Comparison of ENCODE assay signal across 10 cellular contexts in the genomic region with DNA sequence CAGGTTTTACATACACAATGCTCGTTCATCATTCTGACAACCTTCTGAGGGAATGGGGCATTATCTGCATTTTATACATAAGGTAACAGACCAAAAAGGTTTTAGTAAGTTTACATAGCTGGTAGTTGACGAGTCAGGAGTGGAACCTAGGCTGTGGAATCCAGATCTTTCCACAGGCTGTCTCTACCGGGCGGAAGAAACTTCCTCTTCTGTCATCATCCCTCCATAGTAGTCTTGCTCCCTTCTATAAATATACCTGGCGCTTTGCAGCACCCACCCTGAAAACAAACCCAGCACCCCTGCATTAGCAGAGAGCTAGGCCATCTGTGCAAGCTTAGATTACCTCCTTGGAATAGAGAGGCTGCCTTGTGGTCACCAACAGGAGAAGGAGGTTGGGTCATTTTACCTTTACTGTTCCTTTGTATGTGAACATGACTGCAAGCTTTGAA. TPM values are rescaled to one million over a fixed set of nuclear protein-coding genes. Genes with fewer than 3 reads are reported as not detected.
DNase-seq lines count a peak whose midpoint lies in the region; ATAC-seq, FAIRE-seq and TF ChIP-seq lines count a peak whose summit lies in the region.
"Had no signal": no experiment of that assay in that cellular context is flagged by ENCODE, and none has a peak within 500 bp of the region (broad histone marks: within the 10 kb centered on the region; RNA-seq: fewer than 3 reads in every experiment).

No MANE protein-coding gene starts in this region.

- H3K4me3 ChIP-seq in A549 (peak overlapping the region; percentile 87), adipocyte (ENCODE audit: low read length) (peak overlapping the region; percentile 87), lung (peak overlapping the region; percentile 33), lower leg skin (ENCODE audit: low read depth, poor library complexity, severe bottlenecking) (no peak overlapping the region)

- no peak overlapping the region for H3K27ac ChIP-seq in A549
- H3K27ac ChIP-seq in lung (ENCODE audit: low read depth in 1 of 2, low read length in 1 of 2): peak overlapping the region in 1 of 2 donors; percentile 83

- peak overlapping the region; percentile 91 for H3K4me2 ChIP-seq in A549

- H3K4me1 ChIP-seq in A549 (peaks cover 17% of the 10 kb centered on the region), adipocyte (ENCODE audit: control insufficient read depth, insufficient read depth, low read length) (no peaks in the 10 kb centered on the region), lung (ENCODE audit: control insufficient read depth in 2 of 2, insufficient read depth in 2 of 2, low read length in 2 of 2) (no peaks in the 10 kb centered on the region)

- H3K27me3 ChIP-seq in adipocyte (replicated peaks; ENCODE audit: control insufficient read depth, insufficient read depth, low read length): no peaks in the 10 kb centered on the region
- H3K27me3 ChIP-seq in lung (ENCODE audit: control insufficient read depth, insufficient read depth): no peaks in the 10 kb centered on the region

- POLR2A ChIA-PET in A549 (lab: Yijun Ruan, JAX): no interaction called here

- H3K9me3 ChIP-seq in A549: no peaks in the 10 kb centered on the region
- no peaks in the 10 kb centered on the region for H3K9me3 ChIP-seq in adipocyte (ENCODE audit: control insufficient read depth, low read length)
- peaks cover 0 to 1% of the 10 kb centered on the region in 2 donors for H3K9me3 ChIP-seq in lung (ENCODE audit: control insufficient read depth in 2 of 2, insufficient read depth in 1 of 2, low read length in 1 of 2)

- TF ChIP-seq RAD21 in A549 (conservative IDR thresholded peaks at IDR 0.05 in 1 of 2, IDR thresholded peaks at IDR 0.05 in 1 of 2): no peak

- FAIRE-seq in A549 (lab: Jason Lieb, UNC): no peak

- H3K36me3 ChIP-seq in adipocyte (ENCODE audit: control insufficient read depth, insufficient read depth, low read length, severe bottlenecking) (no peaks in the 10 kb centered on the region), lung (ENCODE audit: control insufficient read depth in 2 of 2, insufficient read depth in 2 of 2, low read length in 2 of 2) (no peaks in the 10 kb centered on the region)

- WGBS in A549 (ENCODE audit: missing lambda C conversion rate): 80% methylated on average over 5 of the region's 5 CpGs
- WGBS in lung, 2 donors: 22 to 37% methylated on average over 5 of the region's 5 CpGs
- WGBS in lower leg skin, 2 donors: 48 to 58% methylated on average over 5 of the region's 5 CpGs

- intact Hi-C loops in lower leg skin (cut with DNase I; ENCODE audit: low total_unique reads): no loop called here

- CTCF ChIA-PET in A549 (lab: Yijun Ruan, JAX): interaction anchor here (0.9 kb wide), 1 partner anchor 20 kb away, joined by 3 read pairs; no protein-coding TSS in a partner anchor

- TF ChIP-seq EP300 in A549 (IDR thresholded peaks at IDR 0.05): no peak

- no peak for TF ChIP-seq POLR2A in A549 (IDR thresholded peaks at IDR 0.05; ENCODE audit: low read length)
- TF ChIP-seq POLR2A in lower leg skin (IDR thresholded peaks at IDR 0.05): no peak

- no peak for DNase-seq in A549 (ENCODE audit: low read depth in 1 of 2, low spot score in 1 of 2)
- peak; percentile 10 for DNase-seq in HK-2 (ENCODE audit: unreplicated experiment)
- no peak for DNase-seq in adipocyte (ENCODE audit: low read depth)
- no peak for DNase-seq in lung (ENCODE audit: low spot score)
- no peak for DNase-seq in lower leg skin (ENCODE audit: low spot score in 2 of 2)
- DNase-seq in activated gamma-delta T cell (lab: John Stamatoyannopoulos, UW): no peak
- DNase-seq: effector CD4-positive, alpha-beta T cell; MM.1S had no signal

- no peak for TF ChIP-seq CTCF in A549 (IDR thresholded peaks at IDR 0.05)
- TF ChIP-seq CTCF in lung (IDR thresholded peaks at IDR 0.05; ENCODE audit: control extremely low read depth, extremely low read depth): no peak
- TF ChIP-seq CTCF in lower leg skin (IDR thresholded peaks at IDR 0.05): no peak

- H3K9ac ChIP-seq in adipocyte (ENCODE audit: low read length): no peak overlapping the region

- no peak for ATAC-seq in A549
- no peak for ATAC-seq in lung (ENCODE audit: insufficient read depth, low FRiP score)
- no peak for ATAC-seq in GM18867 (IDR thresholded peaks at IDR 0.05; ENCODE audit: unreplicated experiment)
- no peak for ATAC-seq in GM21381 (IDR thresholded peaks at IDR 0.05; ENCODE audit: unreplicated experiment)

TF ChIP-seq in A549, 52 proteins besides CTCF, POLR2A, EP300 and RAD21:
- no peak for TF ChIP-seq BHLHE40 (IDR thresholded peaks at IDR 0.05; ENCODE audit: low read depth, low read length)

RNA-seq across cellular contexts. Expression of a gene that starts 1.3 kb away (rescaled TPM):
- polyA plus RNA-seq in A549 (2011; rRNA removed): 32.8 and 40.7 TPM in 2 replicates
- polyA plus RNA-seq in A549 (2012; cell fraction: cytosol; rRNA removed): 8.2 and 8.7 TPM in 2 replicates
- 2.8 and 6.1 TPM in 2 replicates for polyA plus RNA-seq in A549 (2012; cell fraction: nucleus; rRNA removed)
- polyA plus RNA-seq in A549 (2017; fragmentation: RNase III; extraction: RNeasy Plus Mini Kit Qiagen cat#74134 plus additional on column Dnase treatment): 8.4 to 9.6 TPM (median 9.1 TPM) in 3 replicates
- polyA minus RNA-seq in A549 (2011; rRNA and poly(A)+ RNA removed): 8.3 and 12.8 TPM in 2 replicates
- total RNA-seq in lung: 100 to 1,000 TPM; 125 to 143 TPM
- polyA plus RNA-seq in lung: 100 to 1,000 TPM in 1 of 2 donors, 10 to 100 TPM in 1; 81.1 to 125 TPM
- 10 to 100 TPM in 2 of 4 donors, 1 to 10 TPM in 2; 8.8 to 16.3 (median 10.0) TPM for total RNA-seq in lower leg skin

RNA-seq across cellular contexts. Expression of a gene that starts 49.9 kb away (rescaled TPM):
- polyA plus RNA-seq in A549 (2011; rRNA removed): 479 and 682 TPM in 2 replicates
- polyA plus RNA-seq in A549 (2012; cell fraction: cytosol; rRNA removed): 144 and 151 TPM in 2 replicates
- 84.8 and 108 TPM in 2 replicates for polyA plus RNA-seq in A549 (2012; cell fraction: nucleus; rRNA removed)
- 60.7 to 67.5 TPM (median 61.8 TPM) in 3 replicates for polyA plus RNA-seq in A549 (2017; fragmentation: RNase III; extraction: RNeasy Plus Mini Kit Qiagen cat#74134 plus additional on column Dnase treatment)
- polyA minus RNA-seq in A549 (2011; rRNA and poly(A)+ RNA removed): 203 and 270 TPM in 2 replicates
- total RNA-seq in lung: 100 to 1,000 TPM; 248 to 333 TPM
- polyA plus RNA-seq in lung: 100 to 1,000 TPM; 137 to 420 TPM
- total RNA-seq in lower leg skin: 10 to 100 TPM in 2 of 4 donors, 1 to 10 TPM in 1, under 1 TPM in 1; 0.80 to 12.6 (median 6.9) TPM

Comparison
In these comparisons a context has a peak if more than half of its experiments do, and no peak if none do; other contexts are left out.
1. RNA of a gene that starts 1.3 kb away (total RNA-seq): 125 to 143 TPM in lung; 8.8 to 16.3 TPM in lower leg skin; every median in the first group is over 4 times any median in the second.
2. RNA of a gene that starts 49.9 kb away (total RNA-seq): 248 to 333 TPM in lung; 0.80 to 12.6 TPM in lower leg skin; every median in the first group is over 10 times any median in the second.